ENCODE assay signal across 9 cellular contexts in the genomic region with DNA sequence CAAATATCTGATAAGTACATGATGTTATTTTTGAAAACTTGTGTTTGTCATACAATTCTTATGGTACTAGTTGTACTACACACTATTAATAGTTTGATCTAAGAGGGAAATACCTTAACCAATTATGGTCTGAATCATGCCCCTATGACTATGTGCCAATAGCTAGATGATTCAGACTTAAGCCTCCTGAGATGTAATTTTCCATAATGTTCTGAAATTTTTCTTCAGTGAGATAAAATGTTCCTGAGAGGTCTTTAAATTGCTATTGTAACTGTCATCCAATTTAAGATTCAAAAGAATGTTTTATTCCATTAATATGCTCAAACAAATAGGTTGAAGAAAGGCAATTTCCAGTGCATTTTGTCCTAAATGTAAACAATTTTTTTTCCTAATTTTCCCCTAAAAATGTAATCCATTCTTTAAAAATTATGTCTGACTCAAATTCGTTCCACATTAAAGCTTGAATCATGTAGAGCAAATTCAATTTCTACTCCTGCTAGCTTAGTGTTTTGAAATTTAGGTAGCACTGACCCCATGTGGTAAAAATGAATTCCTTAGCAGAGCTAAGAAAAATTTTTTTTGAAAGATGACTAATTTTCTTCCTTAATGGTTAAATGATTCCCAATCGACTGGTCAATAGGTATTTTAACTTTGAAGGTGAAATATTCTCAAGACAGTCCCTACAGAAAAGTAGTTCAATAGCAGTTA. TPM values are rescaled to one million over a fixed set of nuclear protein-coding genes. Genes with fewer than 3 reads are reported as not detected.
DNase-seq lines count a peak whose midpoint lies in the region; ATAC-seq and TF ChIP-seq lines count a peak whose summit lies in the region.
"Had no signal": no experiment of that assay in that cellular context is flagged by ENCODE, and none has a peak within 500 bp of the region (broad histone marks: within the 10 kb centered on the region; RNA-seq: fewer than 3 reads in every experiment).

No MANE protein-coding gene starts in this region.

- ATAC-seq in HG02759 (IDR thresholded peaks at IDR 0.05; ENCODE audit: unreplicated experiment) (peak; percentile 43), HG03521 (IDR thresholded peaks at IDR 0.05; ENCODE audit: unreplicated experiment) (no peak), GM18498 (IDR thresholded peaks at IDR 0.05; ENCODE audit: unreplicated experiment) (no peak), HG02588 (IDR thresholded peaks at IDR 0.05; ENCODE audit: unreplicated experiment) (no peak)

- no peak overlapping the region for H2AFZ ChIP-seq in neuronal stem cell (ENCODE audit: low read length)

- no peak overlapping the region for H3K4ac ChIP-seq in neuronal stem cell (ENCODE audit: low read length)

- H3K4me1 Mint-ChIP-seq in brain: peaks cover 5% of the 10 kb centered on the region

- H3K36me3 ChIP-seq in neuronal stem cell (replicated peaks in 1 of 2; ENCODE audit: control insufficient read depth in 2 of 2, insufficient read depth in 2 of 2, low read length in 2 of 2): no peaks in the 10 kb centered on the region

- H2BK5ac ChIP-seq in neuronal stem cell (ENCODE audit: low read length): no peak overlapping the region

- no peak overlapping the region for H4K8ac ChIP-seq in neuronal stem cell (ENCODE audit: low read depth, low read length)

- no peak overlapping the region for H2AK5ac ChIP-seq in neuronal stem cell (ENCODE audit: low read depth, low read length)

- DNase-seq in Daoy (ENCODE audit: low read depth) (peak; percentile 13), midbrain (lab: John Stamatoyannopoulos, UW) (peak; percentile 8), neuronal stem cell (ENCODE audit: low spot score) (no peak)
- DNase-seq: stimulated activated CD4-positive, alpha-beta T cell treated with anti-CD3 and anti-CD28 coated beads, Interleukin-4, amount 100 ng/mL, for 1 hour had no signal

- peaks cover 0 to 3% (median 0%) of the 10 kb centered on the region in 5 experiments for H3K9me3 Mint-ChIP-seq in brain

- WGBS in neuronal stem cell (ENCODE audit: extremely low coverage in 2 of 2, insufficient read length in 2 of 2, insufficient replicate concordance in 1 of 2), 2 donors: no CpG with 5 or more reads among the region's 2 CpGs

- H3K4me3 ChIP-seq in neuronal stem cell (ENCODE audit: low read length in 2 of 2): no peak overlapping the region

- TF ChIP-seq CTCF in brain (conservative IDR thresholded peaks at IDR 0.05): peak; percentile 24 to 28

- no peak overlapping the region for H4K91ac ChIP-seq in neuronal stem cell (ENCODE audit: low read depth, low read length, poor library complexity)

- peak overlapping the region in 1 of 5 experiments; percentile 9 for H3K27ac Mint-ChIP-seq in brain

- no peak overlapping the region for H2BK15ac ChIP-seq in neuronal stem cell (ENCODE audit: low read length)

- H3K18ac ChIP-seq in neuronal stem cell (ENCODE audit: low read length): no peak overlapping the region

- no peaks in the 10 kb centered on the region for H3K27me3 ChIP-seq in neuronal stem cell (ENCODE audit: control insufficient read depth in 3 of 3, insufficient read depth in 3 of 3, low read depth in 1 of 3, low read length in 3 of 3)

- H3K27me3 Mint-ChIP-seq in brain: no peaks in the 10 kb centered on the region

- no peaks in the 10 kb centered on the region for H3K4me1 ChIP-seq in neuronal stem cell (ENCODE audit: control insufficient read depth in 2 of 2, insufficient read depth in 1 of 2, low read depth in 1 of 2, low read length in 2 of 2)

- no peak overlapping the region for H3K14ac ChIP-seq in neuronal stem cell (ENCODE audit: low read length)

- H3K4me3 Mint-ChIP-seq in brain: no peak overlapping the region

- H3K4me2 ChIP-seq in neuronal stem cell (ENCODE audit: insufficient read depth, low read length, poor library complexity, severe bottlenecking): no peak overlapping the region

- no peak overlapping the region for H3K23ac ChIP-seq in neuronal stem cell (ENCODE audit: low read depth, low read length, poor library complexity)

- no peaks in the 10 kb centered on the region for H3K9me3 ChIP-seq in neuronal stem cell (replicated peaks in 1 of 2; ENCODE audit: control insufficient read depth in 2 of 2, insufficient read depth in 1 of 2, low read depth in 1 of 2, low read length in 2 of 2)

- H3K36me3 Mint-ChIP-seq in brain: peaks cover 6% of the 10 kb centered on the region

- no peak overlapping the region for H2BK120ac ChIP-seq in neuronal stem cell (ENCODE audit: low read depth, low read length)

- no peak overlapping the region for H3K27ac ChIP-seq in neuronal stem cell (replicated peaks; ENCODE audit: low read length)

- no peaks in the 10 kb centered on the region for H3K79me1 ChIP-seq in neuronal stem cell (ENCODE audit: low read depth, low read length)

- no peak overlapping the region for H3K9ac ChIP-seq in neuronal stem cell (ENCODE audit: low read depth, low read length, poor library complexity)

- H2BK12ac ChIP-seq in neuronal stem cell (ENCODE audit: low read length): no peak overlapping the region

RNA-seq across cellular contexts. Expression of gene APOOL, which starts 49.1 kb away (rescaled TPM):
- 10.4 and 11.1 TPM in 2 replicates for total RNA-seq in Daoy (2014; rRNA removed; shearing (Covaris generic))
- polyA plus RNA-seq in brain (ENCODE audit: insufficient read depth, low read depth, low replicate concordance): 5.4 TPM
- polyA plus RNA-seq in neuronal stem cell (2013, experiment 1 of 2): 8.0 TPM
- polyA plus RNA-seq in neuronal stem cell (2013, experiment 2 of 2): 7.5 TPM
